2 cellular contexts compared by ENCODE assay signal in genomic region chr19:48059331-48059730, GRCh38.
TF ChIP-seq lines count a peak whose summit lies in the region.

No MANE protein-coding gene starts in this region.

TF ChIP-seq in HepG2, 621 proteins besides CTCF, POLR2A, EP300 and RAD21:
- TF ChIP-seq MBD4 (IDR thresholded peaks at IDR 0.05; ENCODE audit: borderline replicate concordance, low read length) (no peak), KLF6 (CRISPR knock-in tag; IDR thresholded peaks at IDR 0.05) (no peak), ZNF362 (CRISPR knock-in tag; IDR thresholded peaks at IDR 0.05; ENCODE audit: borderline replicate concordance) (peak; percentile 17; the same call in 1 of the 2 replicates)

TF ChIP-seq in neural cell, 6 proteins besides CTCF, POLR2A, EP300 and RAD21:
- TF ChIP-seq REST (IDR thresholded peaks at IDR 0.05; ENCODE audit: borderline replicate concordance) (no peak), TAF1 (IDR thresholded peaks at IDR 0.05; ENCODE audit: low read depth) (no peak), SMC3 (conservative IDR thresholded peaks at IDR 0.05; ENCODE audit: poor library complexity) (no peak), EZH2 (IDR thresholded peaks at IDR 0.05; ENCODE audit: borderline replicate concordance, insufficient read depth, low read length, poor library complexity, severe bottlenecking) (no peak), POLR2AphosphoS5 (IDR thresholded peaks at IDR 0.05) (no peak), MXI1 (conservative IDR thresholded peaks at IDR 0.05; ENCODE audit: poor library complexity, severe bottlenecking) (no peak)
